9 cellular contexts compared by ENCODE assay signal in the genomic region with DNA sequence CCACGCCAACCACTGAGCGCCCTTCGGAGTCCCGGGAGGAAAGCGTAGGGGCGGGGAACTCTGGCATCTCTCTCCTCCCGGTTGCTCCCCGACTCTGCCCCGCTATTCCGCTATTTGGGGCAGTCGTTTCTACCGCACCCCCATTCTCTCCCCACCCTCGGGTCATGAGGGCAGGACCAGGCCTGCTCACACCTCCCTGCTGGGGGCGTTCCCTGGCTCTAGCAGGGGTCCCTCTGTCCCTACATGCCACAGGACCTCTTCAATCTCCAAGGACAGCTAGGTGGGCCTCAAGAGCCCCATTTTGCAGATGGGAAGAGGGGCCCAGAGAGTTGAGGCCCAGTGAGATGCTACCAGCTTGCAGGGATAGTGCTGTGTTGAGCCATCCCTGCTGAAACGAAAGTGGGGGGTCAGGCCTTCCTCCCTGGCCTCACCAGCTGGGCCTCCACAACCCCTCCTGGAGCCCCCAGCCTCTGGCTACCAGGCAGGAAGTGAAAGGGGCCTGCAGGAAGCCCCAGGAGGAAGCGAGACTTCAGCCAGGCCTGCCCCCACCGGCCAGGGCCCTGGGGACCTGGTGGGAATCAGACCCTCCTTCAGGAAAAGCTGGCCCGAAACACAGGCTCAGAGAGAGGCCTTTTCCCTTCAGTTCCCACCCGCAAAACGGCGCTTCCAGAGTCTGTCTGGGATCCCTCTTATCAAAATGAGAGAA. TPM values are rescaled to one million over a fixed set of nuclear protein-coding genes. Genes with fewer than 3 reads are reported as not detected.
DNase-seq lines count a peak whose midpoint lies in the region; ATAC-seq and TF ChIP-seq lines count a peak whose summit lies in the region.
"Had no signal": no experiment of that assay in that cellular context is flagged by ENCODE, and none has a peak within 500 bp of the region (broad histone marks: within the 10 kb centered on the region; RNA-seq: fewer than 3 reads in every experiment).

No MANE protein-coding gene starts in this region.

- intact Hi-C loops in uterus (cut with DNase I; ENCODE audit: low total_unique reads) (no loop called here), body of pancreas (cut with DNase I) (no loop called here), left lung (cut with DNase I) (no loop called here)

- peak; percentile 39 for ATAC-seq in GM19395 (IDR thresholded peaks at IDR 0.05; ENCODE audit: unreplicated experiment)
- peak; percentile 14 for ATAC-seq in HG03521 (IDR thresholded peaks at IDR 0.05; ENCODE audit: unreplicated experiment)
- no peak for ATAC-seq in body of pancreas
- no peak for ATAC-seq in left lung

- H3K9me3 ChIP-seq in iPS-15b (ENCODE audit: control insufficient read depth, insufficient read depth, low read length) (no peaks in the 10 kb centered on the region), uterus (no peaks in the 10 kb centered on the region), body of pancreas (no peaks in the 10 kb centered on the region), left lung (no peaks in the 10 kb centered on the region)

- TF ChIP-seq CTCF in uterus (IDR thresholded peaks at IDR 0.05) (no peak), body of pancreas (IDR thresholded peaks at IDR 0.05) (no peak), left lung (IDR thresholded peaks at IDR 0.05) (no peak)

- H3K27ac ChIP-seq in uterus: no peak overlapping the region
- H3K27ac ChIP-seq in body of pancreas: no peak overlapping the region
- H3K27ac ChIP-seq in left lung: no peak overlapping the region

- DNase-seq in Ammon's horn (ENCODE audit: low spot score): peak; percentile 52
- no peak for DNase-seq in uterus
- DNase-seq in body of pancreas: no peak
- no peak for DNase-seq in left lung
- DNase-seq in ureter (ENCODE audit: low spot score): no peak
- DNase-seq: DND-41 had no signal

- no peak overlapping the region for H3K9ac ChIP-seq in iPS-15b (ENCODE audit: low read depth, low read length)

- no peak for TF ChIP-seq POLR2A in uterus (IDR thresholded peaks at IDR 0.05)
- TF ChIP-seq POLR2A in body of pancreas (IDR thresholded peaks at IDR 0.05): no peak

- H3K27me3 ChIP-seq in iPS-15b (ENCODE audit: control insufficient read depth, insufficient read depth, low read length): peaks cover 71% of the 10 kb centered on the region
- peaks cover 11 to 23% of the 10 kb centered on the region in 2 donors for H3K27me3 ChIP-seq in uterus
- peaks cover 0 to 7% of the 10 kb centered on the region in 2 donors for H3K27me3 ChIP-seq in body of pancreas
- H3K27me3 ChIP-seq in left lung: peaks cover 18 to 82% of the 10 kb centered on the region in 2 donors

- WGBS in body of pancreas, 2 donors: 55 to 66% methylated on average over 13 to 21 of the region's 21 CpGs

- H3K4me1 ChIP-seq in iPS-15b (ENCODE audit: control insufficient read depth, insufficient read depth, low read length): no peaks in the 10 kb centered on the region
- peaks cover 0 to 10% of the 10 kb centered on the region in 2 donors for H3K4me1 ChIP-seq in uterus
- peaks cover 14% of the 10 kb centered on the region for H3K4me1 ChIP-seq in body of pancreas
- peaks cover 10 to 34% of the 10 kb centered on the region in 2 donors for H3K4me1 ChIP-seq in left lung

- H3K4me3 ChIP-seq in iPS-15b (ENCODE audit: low read depth, low read length) (peak overlapping the region; percentile 58), uterus (no peak overlapping the region), body of pancreas (no peak overlapping the region), left lung (peak overlapping the region in 1 of 2 donors; percentile 38)

- H3K36me3 ChIP-seq in iPS-15b (ENCODE audit: control insufficient read depth, insufficient read depth, low read length): no peaks in the 10 kb centered on the region
- no peaks in the 10 kb centered on the region for H3K36me3 ChIP-seq in uterus
- no peaks in the 10 kb centered on the region for H3K36me3 ChIP-seq in body of pancreas (replicated peaks in 1 of 2; ENCODE audit: insufficient read depth in 1 of 2, low read depth in 2 of 2)
- no peaks in the 10 kb centered on the region for H3K36me3 ChIP-seq in left lung

RNA-seq across cellular contexts. Expression of a gene that starts 5.5 kb away (rescaled TPM):
- total RNA-seq in uterus: under 1 TPM in 1 of 4 donors, not detected in 3; 0.30 TPM
- total RNA-seq in body of pancreas: not detected
- total RNA-seq in left lung: not detected
- total RNA-seq in ureter: not detected

RNA-seq across cellular contexts. Expression of a gene that starts 6.2 kb away (rescaled TPM):
- total RNA-seq in uterus: 1 to 10 TPM in 1 of 4 donors, under 1 TPM in 1, not detected in 2; 0.30 to 1.3 TPM
- not detected for total RNA-seq in body of pancreas
- total RNA-seq in left lung: under 1 TPM; 0.15 to 0.42 TPM
- 0.36 TPM for total RNA-seq in ureter

RNA-seq across cellular contexts. Expression of a gene that starts 26.5 kb away (rescaled TPM):
- total RNA-seq in uterus (10 to 100 TPM in 1 of 4 donors, not detected in 3; 12.7 TPM), body of pancreas (not detected), left lung (10 to 100 TPM in 1 of 2 donors, 1 to 10 TPM in 1; 9.6 to 12.0 TPM), ureter (1.2 TPM)

RNA-seq across cellular contexts. Expression of a gene that starts 48.8 kb away (rescaled TPM):
- total RNA-seq in uterus: 1 to 10 TPM in 1 of 4 donors, not detected in 3; 1.4 TPM
- total RNA-seq in body of pancreas: under 1 TPM in 1 of 2 donors, not detected in 1; 0.52 TPM
- total RNA-seq in left lung: 1 to 10 TPM in 1 of 2 donors, under 1 TPM in 1; 0.99 to 2.0 TPM
- total RNA-seq in ureter: 0.99 TPM

Comparison
In these comparisons a context has a peak if more than half of its experiments do, and no peak if none do; other contexts are left out.
1. ATAC-seq: peak in GM19395 (single experiment) and HG03521 (single experiment); none in body of pancreas (single experiment) and left lung (single experiment).